Comparison of ENCODE assay signal across 12 cellular contexts in the genomic region with DNA sequence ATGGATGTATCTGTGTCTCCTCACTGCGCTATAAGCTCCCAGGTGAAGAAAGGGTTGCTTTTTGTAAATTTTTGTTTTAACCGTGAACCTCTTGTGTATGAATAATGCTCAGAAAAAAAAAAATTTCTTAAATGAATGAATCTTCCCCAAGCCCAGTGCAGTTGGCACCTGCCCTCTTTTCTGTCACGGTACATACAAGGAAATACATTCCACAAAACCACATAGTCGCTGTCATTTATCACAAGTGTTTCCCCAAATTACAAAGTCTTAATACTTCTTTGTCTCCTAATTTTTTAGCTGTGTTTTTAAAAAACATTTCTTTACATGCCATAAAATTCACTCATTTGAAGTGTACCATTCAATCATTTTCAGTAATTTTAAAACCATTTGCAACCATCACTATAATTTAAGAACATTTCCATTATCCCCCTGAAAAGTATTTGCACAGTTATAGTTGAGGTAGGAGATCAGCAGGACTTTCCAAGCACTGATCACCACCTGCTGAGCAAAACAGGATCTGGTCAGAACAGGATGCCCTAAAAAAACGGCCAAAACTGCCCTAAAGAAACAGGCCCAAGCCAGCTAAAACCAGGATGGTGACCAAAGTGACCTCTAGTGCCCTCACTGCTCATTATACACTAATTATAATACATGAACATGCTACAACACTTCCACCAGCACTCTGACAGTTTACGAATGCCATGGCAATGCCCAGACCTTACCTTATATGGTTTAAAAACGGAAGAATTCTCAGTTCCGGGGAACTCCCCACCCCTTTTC. TPM values are rescaled to one million over a fixed set of nuclear protein-coding genes. Genes with fewer than 3 reads are reported as not detected.
DNase-seq lines count a peak whose midpoint lies in the region; ATAC-seq, FAIRE-seq and TF ChIP-seq lines count a peak whose summit lies in the region.
"Had no signal": no experiment of that assay in that cellular context is flagged by ENCODE, and none has a peak within 500 bp of the region (broad histone marks: within the 10 kb centered on the region; RNA-seq: fewer than 3 reads in every experiment).

No MANE protein-coding gene starts in this region.

- no peak for FAIRE-seq in HepG2 (lab: Jason Lieb, UNC)

- H4K91ac ChIP-seq in trophoblast cell (ENCODE audit: low read depth, low read length) = no peak overlapping the region

- H3K14ac ChIP-seq in trophoblast cell (ENCODE audit: low read length) = no peak overlapping the region

- no peaks in the 10 kb centered on the region for H3K36me3 ChIP-seq in trophoblast cell (ENCODE audit: control insufficient read depth in 1 of 2, insufficient read depth in 2 of 2, low read length in 2 of 2)
- H3K36me3 ChIP-seq in HAP-1 (replicated peaks) = no peaks in the 10 kb centered on the region
- H3K36me3 ChIP-seq in HepG2 (replicated peaks in 1 of 2; ENCODE audit: control insufficient read depth in 1 of 2, insufficient read depth in 2 of 2, low read length in 2 of 2) = no peaks in the 10 kb centered on the region

- H3K23ac ChIP-seq in trophoblast cell (ENCODE audit: low read length) = no peak overlapping the region

- no peak overlapping the region for H3K4ac ChIP-seq in trophoblast cell (ENCODE audit: low read depth, low read length)

- no TSS peak for BruUV-seq in HepG2 (replicated peaks; lab: Mats Ljungman, UMichigan)

- H3K4me1 ChIP-seq in trophoblast cell (ENCODE audit: control insufficient read depth in 1 of 2, insufficient read depth in 2 of 2, low read length in 2 of 2) (peaks cover 7 to 8% of the 10 kb centered on the region in 2 experiments), HAP-1 (peaks cover 17% of the 10 kb centered on the region), HepG2 (ENCODE audit: insufficient read depth, low read length) (peaks cover 29% of the 10 kb centered on the region)

- POLR2A ChIA-PET in HepG2 (lab: Yijun Ruan, JAX) = no interaction called here

- no peak overlapping the region for H2BK12ac ChIP-seq in trophoblast cell (ENCODE audit: low read length)

- DNase-seq in T-helper 1 cell (no peak), NB4 (ENCODE audit: low read depth) (peak; percentile 86), trophoblast cell (no peak), HAP-1 (ENCODE audit: low spot score in 2 of 2) (no peak), HepG2 (ENCODE audit: low spot score) (no peak), ecto neural progenitor cell (ENCODE audit: low spot score) (no peak)
- DNase-seq: cortex of kidney, NCI-H2107, SHP77 treated with DMSO at 0.1 percent for 48 hours had no signal

- H4K12ac ChIP-seq in trophoblast cell (ENCODE audit: low read depth, low read length) = peak overlapping the region; percentile 65

- H3K79me2 ChIP-seq in trophoblast cell (ENCODE audit: control insufficient read depth, insufficient read depth, low read length, poor library complexity) (peaks cover 4% of the 10 kb centered on the region), HepG2 (ENCODE audit: insufficient read depth, low read length) (no peaks in the 10 kb centered on the region)

- peaks cover 6% of the 10 kb centered on the region for H3K36me3 Mint-ChIP-seq in T-helper 1 cell treated with Interleukin-12 subunit alpha and Interleukin-12 subunit beta and Interleukin-4 antibody, amounts not matched to agents 30 μg/mL and 1 μg/mL, for 36 hours (ENCODE audit: low read depth)
- H3K36me3 Mint-ChIP-seq in brain = peaks cover 4% of the 10 kb centered on the region

- H3K4me1 Mint-ChIP-seq in T-helper 1 cell treated with Interleukin-12 subunit alpha and Interleukin-12 subunit beta and Interleukin-4 antibody, amounts not matched to agents 30 μg/mL and 1 μg/mL, for 36 hours (ENCODE audit: low read depth) = peaks cover 60% of the 10 kb centered on the region
- peaks cover 32% of the 10 kb centered on the region for H3K4me1 Mint-ChIP-seq in brain

- in situ Hi-C loops in HAP-1 (cut with MboI; ENCODE audit: low sequenced_read_pairs) (loop anchor here (5.0 kb wide), 1 partner anchor 177 kb away; the partner anchor contains the start of gene TPP2), HepG2 (cut with HindIII; ENCODE audit: extremely low pct_ligation_motif_present, low pct_unique_long_range_greater_than_20kb) (no loop called here)

- H3K79me1 ChIP-seq in trophoblast cell (ENCODE audit: low read length) = peaks cover 10% of the 10 kb centered on the region

- H3K27ac Mint-ChIP-seq in T-helper 1 cell treated with Interleukin-12 subunit alpha and Interleukin-12 subunit beta and Interleukin-4 antibody, amounts not matched to agents 30 μg/mL and 1 μg/mL, for 36 hours = peak overlapping the region; percentile 96
- peak overlapping the region; percentile 17 to 95 (median 78) for H3K27ac Mint-ChIP-seq in brain

- no peak overlapping the region for H2AK5ac ChIP-seq in trophoblast cell (ENCODE audit: low read length)

- H3K4me3 ChIP-seq in NB4 (ENCODE audit: low read depth, low read length) (no peak overlapping the region), trophoblast cell (ENCODE audit: low read depth, low read length) (no peak overlapping the region), HAP-1 (no peak overlapping the region), HepG2 (replicated peaks in 1 of 3; ENCODE audit: insufficient read depth in 1 of 3, low read depth in 2 of 3, low read length in 3 of 3) (no peak overlapping the region)

- H3K4me2 ChIP-seq in trophoblast cell (ENCODE audit: low read length) (no peak overlapping the region), HepG2 (ENCODE audit: low read depth, low read length) (no peak overlapping the region)

- H3K27ac ChIP-seq in trophoblast cell (ENCODE audit: low read depth, low read length) (no peak overlapping the region), HepG2 (ENCODE audit: extremely low read length, insufficient read depth, low read length) (no peak overlapping the region)

- CTCF ChIA-PET in HepG2 (lab: Yijun Ruan, JAX; ENCODE audit: low intra/inter-chr PET ratio, low total read pairs) = no interaction called here

- H4K8ac ChIP-seq in trophoblast cell (ENCODE audit: low read depth, low read length) = peak overlapping the region; percentile 98

- H3K4me3 Mint-ChIP-seq in T-helper 1 cell treated with Interleukin-12 subunit alpha and Interleukin-12 subunit beta and Interleukin-4 antibody, amounts not matched to agents 30 μg/mL and 1 μg/mL, for 36 hours = peak overlapping the region; percentile 93
- peak overlapping the region; percentile 83 to 92 (median 86) for H3K4me3 Mint-ChIP-seq in brain

- no peaks in the 10 kb centered on the region for H3K27me3 Mint-ChIP-seq in T-helper 1 cell treated with Interleukin-12 subunit alpha and Interleukin-12 subunit beta and Interleukin-4 antibody, amounts not matched to agents 30 μg/mL and 1 μg/mL, for 36 hours (ENCODE audit: low read depth)
- peaks cover 3% of the 10 kb centered on the region for H3K27me3 Mint-ChIP-seq in brain

- no peak overlapping the region for H3K18ac ChIP-seq in trophoblast cell (ENCODE audit: low read length)

- no peak overlapping the region for H2BK5ac ChIP-seq in trophoblast cell (ENCODE audit: low read depth, low read length, poor library complexity)

- H3K9me3 ChIP-seq in trophoblast cell (ENCODE audit: insufficient read depth, low read depth, low read length) (peaks cover 3% of the 10 kb centered on the region), HAP-1 (no peaks in the 10 kb centered on the region), HepG2 (ENCODE audit: low read length) (no peaks in the 10 kb centered on the region)
- H3K9me3 ChIP-seq: mucosa of descending colon had no signal

- no peak overlapping the region for H2BK120ac ChIP-seq in trophoblast cell (ENCODE audit: insufficient read depth, low read length, poor library complexity)

- intact Hi-C loops in HepG2 (cut with micrococcal nuclease; ENCODE audit: unreplicated experiment) = loop anchor here (5.0 kb wide), 1 partner anchor 47 kb away; no protein-coding TSS in a partner anchor

- no peaks in the 10 kb centered on the region for H4K20me1 ChIP-seq in HepG2 (ENCODE audit: insufficient read depth, low read length)

- TF ChIP-seq POLR2A in NB4 (IDR thresholded peaks at IDR 0.05; ENCODE audit: extremely low read depth, insufficient read length) = no peak
- no peak for TF ChIP-seq POLR2A in HepG2 (IDR thresholded peaks at IDR 0.05; ENCODE audit: insufficient read depth in 1 of 2, low read depth in 2 of 2, low read length in 2 of 2)

- H3K9ac ChIP-seq in trophoblast cell (ENCODE audit: low read length) (no peak overlapping the region), HepG2 (ENCODE audit: insufficient read depth, low read depth, low read length) (no peak overlapping the region)

- TF ChIP-seq EP300 in HepG2 (IDR thresholded peaks at IDR 0.05; ENCODE audit: low read depth in 2 of 2, low read length in 2 of 2) (no peak), HepG2 (CRISPR knock-in tag; IDR thresholded peaks at IDR 0.05; ENCODE audit: borderline replicate concordance) (no peak)

- TF ChIP-seq CTCF in NB4 (IDR thresholded peaks at IDR 0.05; ENCODE audit: low read depth, low read length) (no peak), brain (conservative IDR thresholded peaks at IDR 0.05) (no peak), HepG2 (CRISPR knock-in tag; IDR thresholded peaks at IDR 0.05) (no peak)

- WGBS in trophoblast cell (ENCODE audit: extremely low coverage, insufficient coverage, insufficient read length) = no CpG with 5 or more reads among the region's 8 CpGs
- 81% methylated on average over 8 of the region's 8 CpGs for WGBS in HepG2 (ENCODE audit: low lambda C conversion rate)

- ATAC-seq in HepG2 = no peak

- TF ChIP-seq RAD21 in HepG2 (CRISPR knock-in tag; IDR thresholded peaks at IDR 0.05) = no peak

- H3K27me3 ChIP-seq in trophoblast cell (ENCODE audit: insufficient read depth, low read length) = no peaks in the 10 kb centered on the region
- no peaks in the 10 kb centered on the region for H3K27me3 ChIP-seq in HAP-1 (ENCODE audit: low read depth)
- H3K27me3 ChIP-seq in HepG2 (ENCODE audit: control insufficient read depth in 1 of 2, insufficient read depth in 2 of 2, low read length in 2 of 2) = no peaks in the 10 kb centered on the region; a peak in 1 of 5 replicates

- no peaks in the 10 kb centered on the region for H3K9me3 Mint-ChIP-seq in T-helper 1 cell treated with Interleukin-12 subunit alpha and Interleukin-12 subunit beta and Interleukin-4 antibody, amounts not matched to agents 30 μg/mL and 1 μg/mL, for 36 hours
- peaks cover 0 to 9% (median 0%) of the 10 kb centered on the region in 5 experiments for H3K9me3 Mint-ChIP-seq in brain

- H2AFZ ChIP-seq in trophoblast cell (ENCODE audit: insufficient read depth, low read length, poor library complexity) (peak overlapping the region; percentile 75), HepG2 (ENCODE audit: low read length) (no peak overlapping the region)

RNA-seq across cellular contexts. Expression of gene TEX30, which starts 1.2 kb away (rescaled TPM):
- polyA plus RNA-seq in brain (ENCODE audit: insufficient read depth, low read depth, low replicate concordance) (15.9 TPM), HepG2 (2011; rRNA removed) (0.77 and 1.2 TPM in 2 replicates)
- 40.9 and 46.0 TPM in 2 replicates for polyA plus RNA-seq in trophoblast cell (2013)
- 0.60 and 1.2 TPM in 2 replicates for total RNA-seq in HepG2 (2016; rRNA removed; fragmentation: Illumina TruSeq; extraction: Trizol)
- total RNA-seq in HepG2 (2016; cell fraction: cytosol; rRNA removed; fragmentation: Illumina TruSeq; extraction: Trizol; ENCODE audit: low read depth) = 0.79 and 1.0 TPM in 2 replicates
- total RNA-seq in HepG2 (2016; cell fraction: insoluble cytoplasmic fraction; rRNA removed; fragmentation: Illumina TruSeq; extraction: Trizol) = 0.78 and 0.95 TPM in 2 replicates
- total RNA-seq in HepG2 (2016; cell fraction: membrane; rRNA removed; fragmentation: Illumina TruSeq; extraction: Trizol) = 0.59 and 0.65 TPM in 2 replicates
- total RNA-seq in HepG2 (2016; cell fraction: nucleus; rRNA removed; fragmentation: Illumina TruSeq; extraction: Trizol) = 0.62 and 0.88 TPM in 2 replicates
- 0.36 and 0.62 TPM in 2 replicates for polyA plus RNA-seq in HepG2 (2011; cell fraction: cytosol; rRNA removed)
- polyA plus RNA-seq in HepG2 (2011; cell fraction: nucleus; rRNA removed) = 0.45 and 0.53 TPM in 2 replicates
- polyA plus RNA-seq in HepG2 (2012) = 0.52 and 1.1 TPM in 2 replicates
- 0.61 and 0.65 TPM in 2 replicates for polyA plus RNA-seq in HepG2 (2016; cell fraction: cytosol; fragmentation: Illumina TruSeq; extraction: Trizol; ENCODE audit: low read depth)
- 0.69 and 0.93 TPM in 2 replicates for polyA plus RNA-seq in HepG2 (2016; cell fraction: insoluble cytoplasmic fraction; fragmentation: Illumina TruSeq; extraction: Trizol; ENCODE audit: low read depth)
- polyA plus RNA-seq in HepG2 (2016; cell fraction: membrane; fragmentation: Illumina TruSeq; extraction: Trizol; ENCODE audit: low read depth) = 0.56 and 1.1 TPM in 2 replicates
- 2.1 and 3.0 TPM in 2 replicates for polyA plus RNA-seq in HepG2 (2016; cell fraction: nucleus; fragmentation: Illumina TruSeq; extraction: Trizol; ENCODE audit: insufficient read depth, low read depth)
- 0.14 and 3.6 TPM in 2 replicates for polyA minus RNA-seq in HepG2 (2011; rRNA and poly(A)+ RNA removed; ENCODE audit: low replicate concordance)
- polyA minus RNA-seq in HepG2 (2011; cell fraction: cytosol; rRNA and poly(A)+ RNA removed) = not detected in 2 replicates
- 0.26 and 0.75 TPM in 2 replicates for polyA minus RNA-seq in HepG2 (2011; cell fraction: nucleus; rRNA and poly(A)+ RNA removed)

RNA-seq across cellular contexts. Expression of gene POGLUT2, which starts 24.0 kb away (rescaled TPM):
- polyA plus RNA-seq in brain (ENCODE audit: insufficient read depth, low read depth, low replicate concordance) (7.4 TPM), HepG2 (2011; rRNA removed) (14.7 and 18.0 TPM in 2 replicates)
- 19.4 and 19.6 TPM in 2 replicates for polyA plus RNA-seq in trophoblast cell (2013)
- 15.4 and 26.1 TPM in 2 replicates for total RNA-seq in HepG2 (2016; rRNA removed; fragmentation: Illumina TruSeq; extraction: Trizol)
- total RNA-seq in HepG2 (2016; cell fraction: cytosol; rRNA removed; fragmentation: Illumina TruSeq; extraction: Trizol; ENCODE audit: low read depth) = 3.0 and 3.3 TPM in 2 replicates
- total RNA-seq in HepG2 (2016; cell fraction: insoluble cytoplasmic fraction; rRNA removed; fragmentation: Illumina TruSeq; extraction: Trizol) = 16.7 and 25.6 TPM in 2 replicates
- total RNA-seq in HepG2 (2016; cell fraction: membrane; rRNA removed; fragmentation: Illumina TruSeq; extraction: Trizol) = 6.6 and 8.3 TPM in 2 replicates
- total RNA-seq in HepG2 (2016; cell fraction: nucleus; rRNA removed; fragmentation: Illumina TruSeq; extraction: Trizol) = 23.7 and 29.5 TPM in 2 replicates
- 12.5 and 15.5 TPM in 2 replicates for polyA plus RNA-seq in HepG2 (2011; cell fraction: cytosol; rRNA removed)
- polyA plus RNA-seq in HepG2 (2011; cell fraction: nucleus; rRNA removed) = 6.6 and 7.4 TPM in 2 replicates
- 16.7 and 18.1 TPM in 2 replicates for polyA plus RNA-seq in HepG2 (2012)
- 3.6 and 3.9 TPM in 2 replicates for polyA plus RNA-seq in HepG2 (2016; cell fraction: cytosol; fragmentation: Illumina TruSeq; extraction: Trizol; ENCODE audit: low read depth)
- 18.3 and 18.8 TPM in 2 replicates for polyA plus RNA-seq in HepG2 (2016; cell fraction: insoluble cytoplasmic fraction; fragmentation: Illumina TruSeq; extraction: Trizol; ENCODE audit: low read depth)
- polyA plus RNA-seq in HepG2 (2016; cell fraction: membrane; fragmentation: Illumina TruSeq; extraction: Trizol; ENCODE audit: low read depth) = 4.8 and 5.6 TPM in 2 replicates
- polyA plus RNA-seq in HepG2 (2016; cell fraction: nucleus; fragmentation: Illumina TruSeq; extraction: Trizol; ENCODE audit: insufficient read depth, low read depth) = 34.9 and 35.5 TPM in 2 replicates
- 8.4 and 9.1 TPM in 2 replicates for polyA minus RNA-seq in HepG2 (2011; rRNA and poly(A)+ RNA removed; ENCODE audit: low replicate concordance)
- polyA minus RNA-seq in HepG2 (2011; cell fraction: cytosol; rRNA and poly(A)+ RNA removed) = 10.4 and 10.7 TPM in 2 replicates
- polyA minus RNA-seq in HepG2 (2011; cell fraction: nucleus; rRNA and poly(A)+ RNA removed) = 11.2 and 16.7 TPM in 2 replicates

RNA-seq across cellular contexts. Expression of gene BIVM, which starts 24.1 kb away (rescaled TPM):
- 3.3 TPM for polyA plus RNA-seq in brain (ENCODE audit: insufficient read depth, low read depth, low replicate concordance)
- polyA plus RNA-seq in trophoblast cell (2013) = 9.5 and 9.7 TPM in 2 replicates
- 13.9 and 15.8 TPM in 2 replicates for total RNA-seq in HepG2 (2016; rRNA removed; fragmentation: Illumina TruSeq; extraction: Trizol)
- 5.6 and 6.3 TPM in 2 replicates for total RNA-seq in HepG2 (2016; cell fraction: cytosol; rRNA removed; fragmentation: Illumina TruSeq; extraction: Trizol; ENCODE audit: low read depth)
- total RNA-seq in HepG2 (2016; cell fraction: insoluble cytoplasmic fraction; rRNA removed; fragmentation: Illumina TruSeq; extraction: Trizol) = 15.3 and 16.6 TPM in 2 replicates
- total RNA-seq in HepG2 (2016; cell fraction: membrane; rRNA removed; fragmentation: Illumina TruSeq; extraction: Trizol) = 14.6 and 15.0 TPM in 2 replicates
- 20.6 and 23.4 TPM in 2 replicates for total RNA-seq in HepG2 (2016; cell fraction: nucleus; rRNA removed; fragmentation: Illumina TruSeq; extraction: Trizol)
- 8.9 and 10.4 TPM in 2 replicates for polyA plus RNA-seq in HepG2 (2011; rRNA removed)
- polyA plus RNA-seq in HepG2 (2011; cell fraction: cytosol; rRNA removed) = 3.3 and 5.3 TPM in 2 replicates
- polyA plus RNA-seq in HepG2 (2011; cell fraction: nucleus; rRNA removed) = 12.2 and 14.7 TPM in 2 replicates
- polyA plus RNA-seq in HepG2 (2012) = 7.7 and 11.4 TPM in 2 replicates
- 2.3 and 2.5 TPM in 2 replicates for polyA plus RNA-seq in HepG2 (2016; cell fraction: cytosol; fragmentation: Illumina TruSeq; extraction: Trizol; ENCODE audit: low read depth)
- 16.5 and 17.6 TPM in 2 replicates for polyA plus RNA-seq in HepG2 (2016; cell fraction: insoluble cytoplasmic fraction; fragmentation: Illumina TruSeq; extraction: Trizol; ENCODE audit: low read depth)
- polyA plus RNA-seq in HepG2 (2016; cell fraction: membrane; fragmentation: Illumina TruSeq; extraction: Trizol; ENCODE audit: low read depth) = 8.4 and 9.0 TPM in 2 replicates
- polyA plus RNA-seq in HepG2 (2016; cell fraction: nucleus; fragmentation: Illumina TruSeq; extraction: Trizol; ENCODE audit: insufficient read depth, low read depth) = 42.9 and 44.2 TPM in 2 replicates
- 2.6 and 3.1 TPM in 2 replicates for polyA minus RNA-seq in HepG2 (2011; rRNA and poly(A)+ RNA removed; ENCODE audit: low replicate concordance)
- 4.2 and 5.6 TPM in 2 replicates for polyA minus RNA-seq in HepG2 (2011; cell fraction: cytosol; rRNA and poly(A)+ RNA removed)
- 28.7 and 30.5 TPM in 2 replicates for polyA minus RNA-seq in HepG2 (2011; cell fraction: nucleus; rRNA and poly(A)+ RNA removed)
